ENCODE assay signal across 12 cellular contexts in genomic region chr22:35480627-35481565, GRCh38. TPM values are rescaled to one million over a fixed set of nuclear protein-coding genes. Genes with fewer than 3 reads are reported as not detected.
DNase-seq lines count a peak whose midpoint lies in the region; ATAC-seq, FAIRE-seq and TF ChIP-seq lines count a peak whose summit lies in the region.
"Had no signal": no experiment of that assay in that cellular context is flagged by ENCODE, and none has a peak within 500 bp of the region (broad histone marks: within the 10 kb centered on the region; RNA-seq: fewer than 3 reads in every experiment).

No MANE protein-coding gene starts in this region.

- H2BK15ac ChIP-seq in H1 (ENCODE audit: low read length) = no peak overlapping the region

- no peak overlapping the region for H3K56ac ChIP-seq in H1 (replicated peaks; ENCODE audit: insufficient read length, low read depth, low read length)

- TF ChIP-seq EP300 in H1 (IDR thresholded peaks at IDR 0.05; ENCODE audit: borderline replicate concordance in 1 of 2, low read depth in 2 of 2, low read length in 2 of 2) = no peak

- peaks cover 14% of the 10 kb centered on the region for H3K4me1 Mint-ChIP-seq in osteocyte (ENCODE audit: unreplicated experiment)
- H3K4me1 Mint-ChIP-seq in activated naive CD8-positive, alpha-beta T cell treated with anti-CD3 and anti-CD28 coated beads, Interleukin-2, amount 50 U/mL, for 24 hours = peaks cover 6% of the 10 kb centered on the region

- H3K23ac ChIP-seq in H1 (ENCODE audit: insufficient read length) = no peak overlapping the region

- POLR2A ChIA-PET in A673 (lab: Charles Lee; ENCODE audit: low non-redundant PET) = no interaction called here
- POLR2A ChIA-PET in H1 (lab: Charles Lee; ENCODE audit: partially characterized antibody) = interaction anchor here (0.6 kb wide), 1 partner anchor 82 kb away, joined by 3 read pairs; no protein-coding TSS in a partner anchor

- no peak overlapping the region for H2BK20ac ChIP-seq in H1 (ENCODE audit: low read length)

- intact Hi-C loops in A673 (cut with micrococcal nuclease; ENCODE audit: unreplicated experiment) = no loop called here

- TF ChIP-seq RAD21 in H1 (IDR thresholded peaks at IDR 0.05 in 1 of 2, conservative IDR thresholded peaks at IDR 0.05 in 1 of 2; ENCODE audit: low read depth in 2 of 2, low read length in 2 of 2) = no peak

- H4K8ac ChIP-seq in H1 (ENCODE audit: extremely low read depth, insufficient read depth, low read length) = peak overlapping the region; percentile 52; the same call in 1 of the 2 replicates

- no peak overlapping the region for H3K4ac ChIP-seq in H1 (replicated peaks; ENCODE audit: insufficient read length, low read depth, low read length)

- no peaks in the 10 kb centered on the region for H3K23me2 ChIP-seq in H1 (ENCODE audit: low read depth, low read length)

- no peak for TF ChIP-seq CTCF in A673 (conservative IDR thresholded peaks at IDR 0.05; ENCODE audit: low read depth, low read length)
- no peak for TF ChIP-seq CTCF in H1 (IDR thresholded peaks at IDR 0.05; ENCODE audit: control extremely low read depth in 1 of 3, insufficient read depth in 1 of 3, low read depth in 1 of 3, low read length in 3 of 3)
- TF ChIP-seq CTCF in osteocyte (IDR thresholded peaks at IDR 0.05) = no peak

- ATAC-seq in activated naive CD8-positive, alpha-beta T cell treated with anti-CD3 and anti-CD28 coated beads, Interleukin-2, amount 50 U/mL, for 24 hours = no peak

- FAIRE-seq in H1 (lab: Jason Lieb, UNC) = no peak

- H2BK120ac ChIP-seq in H1 (replicated peaks; ENCODE audit: low read depth, low read length) = no peak overlapping the region

- peak overlapping the region; percentile 60; the same call in 1 of the 2 replicates for H2BK12ac ChIP-seq in H1 (ENCODE audit: low read depth, low read length)

- no peaks in the 10 kb centered on the region for H3K79me2 ChIP-seq in H1 (ENCODE audit: control insufficient read depth in 1 of 2, insufficient read depth in 2 of 2, low read length in 2 of 2)

- no peaks in the 10 kb centered on the region for H3K9me3 Mint-ChIP-seq in osteocyte (ENCODE audit: unreplicated experiment)
- H3K9me3 Mint-ChIP-seq in activated naive CD8-positive, alpha-beta T cell treated with anti-CD3 and anti-CD28 coated beads, Interleukin-2, amount 50 U/mL, for 24 hours = no peaks in the 10 kb centered on the region
- H3K9me3 Mint-ChIP-seq: central memory CD8-positive, alpha-beta T cell had no signal

- H4K5ac ChIP-seq in H1 (ENCODE audit: insufficient read length, low read depth, low read length) = no peak overlapping the region

- no peaks in the 10 kb centered on the region for H3K36me3 Mint-ChIP-seq in osteocyte (ENCODE audit: unreplicated experiment)
- peaks cover 2% of the 10 kb centered on the region for H3K36me3 Mint-ChIP-seq in activated naive CD8-positive, alpha-beta T cell treated with anti-CD3 and anti-CD28 coated beads, Interleukin-2, amount 50 U/mL, for 24 hours (ENCODE audit: low read depth)
- H3K36me3 Mint-ChIP-seq: naive B cell had no signal

- no peak overlapping the region for H2AK5ac ChIP-seq in H1 (ENCODE audit: low read depth, low read length)

- H3K4me3 ChIP-seq in A673 (ENCODE audit: low read depth, low read length, poor library complexity, severe bottlenecking) = no peak overlapping the region
- H3K4me3 ChIP-seq in H1 (ENCODE audit: extremely low read depth in 1 of 4, insufficient read depth in 2 of 4, low read depth in 3 of 4, low read length in 4 of 4) = no peak overlapping the region

- CTCF ChIA-PET in A673 (lab: Charles Lee) = no interaction called here
- CTCF ChIA-PET in H1 (lab: Charles Lee; ENCODE audit: partially characterized antibody) = interaction anchor here (1.0 to 2.2 kb wide), 4 partner anchors 60 to 130 kb away, joined by 3 to 6 read pairs (median 4); partner anchors contain the start of gene RASD2

- H3K4me2 ChIP-seq in H1 (ENCODE audit: insufficient read depth in 1 of 2, low read depth in 2 of 2, low read length in 2 of 2) = no peak overlapping the region

- 84% methylated on average over 21 of the region's 22 CpGs; no CpG with 5 or more reads in 1 of the 2 experiments for WGBS in H1 (ENCODE audit: extremely low coverage in 1 of 2, insufficient coverage in 1 of 2, insufficient read length in 1 of 2, insufficient replicate concordance in 2 of 2, low coverage in 1 of 2, low lambda C conversion rate in 2 of 2, missing lambda C conversion rate in 1 of 2), 2 experiments

- H4K91ac ChIP-seq in H1 (replicated peaks; ENCODE audit: insufficient read length, low read length) = peak overlapping the region; percentile 41

- H3K4me1 ChIP-seq in A673 (ENCODE audit: insufficient read depth, low read length, poor library complexity, severe bottlenecking) (peaks cover 68% of the 10 kb centered on the region), H1 (replicated peaks in 1 of 4; ENCODE audit: control insufficient read depth in 3 of 4, insufficient read depth in 4 of 4, low read length in 3 of 4) (no peaks in the 10 kb centered on the region; a peak in 3 of 7 replicates)

- DNase-seq in A673 (ENCODE audit: low spot score) (peak; percentile 69), Kasumi-1 (lab: John Stamatoyannopoulos, UW) (peak; percentile 21 to 26), H1 (ENCODE audit: low read depth in 1 of 2, low spot score in 2 of 2) (no peak), osteocyte (ENCODE audit: extremely low spot score, unreplicated experiment) (no peak), T-helper 1 cell (no peak), inferior parietal cortex (ENCODE audit: extremely low spot score) (no peak)
- DNase-seq in effector CD4-positive, alpha-beta T cell = no peak
- DNase-seq in activated naive CD8-positive, alpha-beta T cell treated with anti-CD3 and anti-CD28 coated beads, Interleukin-2, amount 50 U/mL, for 24 hours = no peak
- DNase-seq: naive B cell, NCI-H510A had no signal

- H3K27me3 ChIP-seq in A673 (replicated peaks; ENCODE audit: insufficient read depth, low read depth, low read length, poor library complexity) (no peaks in the 10 kb centered on the region), H1 (replicated peaks in 1 of 4; ENCODE audit: control insufficient read depth in 3 of 4, extremely low read depth in 1 of 4, insufficient read depth in 3 of 4, low read length in 3 of 4) (0 out of 7 replicates have a peak, but pooled peaks cover 0 to 2% (median 0%) of the 10 kb centered on the region in 4 experiments)

- no peak overlapping the region for H2BK5ac ChIP-seq in H1 (ENCODE audit: low read depth, low read length)

- H3K36me3 ChIP-seq in A673 (ENCODE audit: insufficient read depth, low read length, poor library complexity, severe bottlenecking) (no peaks in the 10 kb centered on the region), H1 (ENCODE audit: control insufficient read depth in 2 of 4, insufficient read depth in 4 of 4, low read length in 3 of 4) (no peaks in the 10 kb centered on the region)

- no peak overlapping the region for H2AFZ ChIP-seq in H1 (ENCODE audit: low read length)

- H3K27me3 Mint-ChIP-seq in osteocyte (ENCODE audit: unreplicated experiment) = peaks cover 17% of the 10 kb centered on the region
- H3K27me3 Mint-ChIP-seq in activated naive CD8-positive, alpha-beta T cell treated with anti-CD3 and anti-CD28 coated beads, Interleukin-2, amount 50 U/mL, for 24 hours = peaks cover 45% of the 10 kb centered on the region

- H3K27ac Mint-ChIP-seq in osteocyte (ENCODE audit: unreplicated experiment) = peak overlapping the region; percentile 45
- no peak overlapping the region for H3K27ac Mint-ChIP-seq in activated naive CD8-positive, alpha-beta T cell treated with anti-CD3 and anti-CD28 coated beads, Interleukin-2, amount 50 U/mL, for 24 hours

- H3K9ac ChIP-seq in H1 (replicated peaks in 1 of 4; ENCODE audit: extremely low read depth in 1 of 4, low read depth in 3 of 4, low read length in 3 of 4) = no peak overlapping the region

- H3K18ac ChIP-seq in H1 (ENCODE audit: extremely low read depth, low read length) = no peak overlapping the region

- no peaks in the 10 kb centered on the region for H4K20me1 ChIP-seq in H1 (replicated peaks in 1 of 2; ENCODE audit: control insufficient read depth in 1 of 2, insufficient read depth in 2 of 2, low read length in 2 of 2)

- H3K27ac ChIP-seq in A673 (ENCODE audit: low read depth, low read length, poor library complexity, severe bottlenecking) (peak overlapping the region; percentile 68), H1 (ENCODE audit: low read depth, low read length) (no peak overlapping the region)

- H3K14ac ChIP-seq in H1 (ENCODE audit: insufficient read length) = no peak overlapping the region

- no peaks in the 10 kb centered on the region for H3K79me1 ChIP-seq in H1 (ENCODE audit: low read depth, low read length)

- H3K9me3 ChIP-seq in A673 (ENCODE audit: low read depth, low read length, poor library complexity, severe bottlenecking) (no peaks in the 10 kb centered on the region), H1 (ENCODE audit: insufficient read depth in 2 of 2, low read depth in 1 of 2, low read length in 1 of 2) (no peaks in the 10 kb centered on the region)

- no peak for TF ChIP-seq POLR2A in H1 (IDR thresholded peaks at IDR 0.05; ENCODE audit: control extremely low read depth in 1 of 2, low read depth in 2 of 2, low read length in 2 of 2)

- BruUV-seq in A673 (replicated peaks; lab: Mats Ljungman, UMichigan) = no TSS peak

- H3K4me3 Mint-ChIP-seq in osteocyte (ENCODE audit: unreplicated experiment) = no peak overlapping the region
- no peak overlapping the region for H3K4me3 Mint-ChIP-seq in activated naive CD8-positive, alpha-beta T cell treated with anti-CD3 and anti-CD28 coated beads, Interleukin-2, amount 50 U/mL, for 24 hours
- H3K4me3 Mint-ChIP-seq: central memory CD8-positive, alpha-beta T cell had no signal

TF ChIP-seq in H1, 55 proteins besides CTCF, POLR2A, EP300 and RAD21:
- no peak for TF ChIP-seq RXRA (IDR thresholded peaks at IDR 0.05; ENCODE audit: insufficient read depth, low read depth, low read length)

RNA-seq across cellular contexts. Expression of gene RASD2, which starts 59.7 kb away (rescaled TPM):
- total RNA-seq in A673 (2021) (1.3 and 3.1 TPM in 2 replicates), osteocyte (not detected in 2 replicates)
- 4.4 and 5.1 TPM in 2 replicates for total RNA-seq in H1 (2021; fragmentation: NEBNext Ultra II Directional; extraction: Animal tissue kit (Norgen Biotek cat#: 25700))
- 1.9 and 3.8 TPM in 2 replicates for polyA plus RNA-seq in H1 (2011; rRNA removed)
- polyA plus RNA-seq in H1 (2011; cell fraction: cytosol; rRNA removed) = 1.5 TPM
- 2.6 TPM for polyA plus RNA-seq in H1 (2011; cell fraction: nucleus; rRNA removed)
- 2.0 to 4.3 TPM (median 3.4 TPM) in 4 replicates for polyA plus RNA-seq in H1 (2012, experiment 1 of 2)
- 3.1 TPM for polyA plus RNA-seq in H1 (2012, experiment 2 of 2)
- 3.4 TPM for polyA plus RNA-seq in H1 (2013, experiment 1 of 2)
- polyA plus RNA-seq in H1 (2013, experiment 2 of 2) = 3.6 TPM
- polyA minus RNA-seq in H1 (2011; rRNA and poly(A)+ RNA removed) = 1.5 and 1.9 TPM in 2 replicates
- 3.6 TPM for polyA minus RNA-seq in H1 (2011; cell fraction: cytosol; rRNA and poly(A)+ RNA removed)
- 1.8 TPM for polyA minus RNA-seq in H1 (2011; cell fraction: nucleus; rRNA and poly(A)+ RNA removed)
- total RNA-seq: T-helper 1 cell treated with Interleukin-12 subunit alpha and Interleukin-12 subunit beta and Interleukin-4 antibody, amounts not matched to agents 30 ng/mL and 1 ng/mL, for 36 hours had no signal

Comparison
In these comparisons a context has a peak if more than half of its experiments do, and no peak if none do; other contexts are left out.
1. DNase-seq: peak in A673 (single experiment) and Kasumi-1 (2 of 2); none in H1 (0 of 2), osteocyte (single experiment), effector CD4-positive, alpha-beta T cell (single experiment), activated naive CD8-positive, alpha-beta T cell treated with anti-CD3 and anti-CD28 coated beads, Interleukin-2, amount 50 U/mL, for 24 hours (single experiment), T-helper 1 cell (0 of 5) and inferior parietal cortex (single experiment).